Comparison of ENCODE assay signal across 11 cellular contexts in genomic region chr20:539848-540247, GRCh38. TPM values are rescaled to one million over a fixed set of nuclear protein-coding genes. Genes with fewer than 3 reads are reported as not detected.
DNase-seq lines count a peak whose midpoint lies in the region; ATAC-seq, FAIRE-seq and TF ChIP-seq lines count a peak whose summit lies in the region.
"Had no signal": no experiment of that assay in that cellular context is flagged by ENCODE, and none has a peak within 500 bp of the region (broad histone marks: within the 10 kb centered on the region; RNA-seq: fewer than 3 reads in every experiment).

No MANE protein-coding gene starts in this region.

- peaks cover 78% of the 10 kb centered on the region for H4K20me1 ChIP-seq in GM23338 (replicated peaks; ENCODE audit: insufficient read depth)

- peaks cover 75% of the 10 kb centered on the region for H3K4me1 Mint-ChIP-seq in GM23338

- peak overlapping the region; percentile 92 for H3K4me2 ChIP-seq in GM23338

- peak overlapping the region; percentile 31; the same call in 2 of the 3 replicates for H3K4me3 Mint-ChIP-seq in GM23338
- H3K4me3 Mint-ChIP-seq: T-helper 1 cell treated with Interleukin-12 subunit alpha and Interleukin-12 subunit beta and Interleukin-4 antibody, amounts not matched to agents 30 μg/mL and 1 μg/mL, for 36 hours had no signal

- no peak overlapping the region; the same call in 1 of the 2 replicates for H3K27ac ChIP-seq in GM23338 (ENCODE audit: low read depth)
- no peak overlapping the region for H3K27ac ChIP-seq in small intestine (ENCODE audit: low read depth in 1 of 2, low read length in 1 of 2)
- H3K27ac ChIP-seq: ovary had no signal

- in situ Hi-C loops in SK-MEL-5 (cut with HindIII; ENCODE audit: low pct_unique_long_range_greater_than_20kb, low sequenced_read_pairs) (no loop called here), GM13977 (cut with MboI; ENCODE audit: low pct_unique_long_range_greater_than_20kb, low sequenced_read_pairs, unreplicated experiment) (no loop called here)

- H2AFZ ChIP-seq in GM23338 = no peak overlapping the region

- TF ChIP-seq CTCF in GM23338 (conservative IDR thresholded peaks at IDR 0.05; ENCODE audit: low read depth in 2 of 2) (no peak), fibroblast of villous mesenchyme (IDR thresholded peaks at IDR 0.05; ENCODE audit: insufficient read depth, low read depth, low read length) (no peak), GM13977 (IDR thresholded peaks at IDR 0.05; ENCODE audit: extremely low read depth, insufficient read depth, missing control alignments) (no peak)

- peak overlapping the region; percentile 98 for H3K4me3 ChIP-seq in GM23338
- H3K4me3 ChIP-seq in fibroblast of villous mesenchyme (ENCODE audit: low read depth, low read length) = peak overlapping the region; percentile 14
- H3K4me3 ChIP-seq in small intestine (ENCODE audit: low read depth in 1 of 2, low read length in 2 of 2) = no peak overlapping the region
- H3K4me3 ChIP-seq: ovary had no signal

- peaks cover 3% of the 10 kb centered on the region; the same call in 1 of the 3 replicates for H3K9me3 Mint-ChIP-seq in GM23338

- H3K27me3 ChIP-seq in GM23338 (ENCODE audit: insufficient read depth) = no peaks in the 10 kb centered on the region
- H3K27me3 ChIP-seq in small intestine (ENCODE audit: control insufficient read depth in 2 of 2, insufficient read depth in 2 of 2, low read length in 2 of 2) = no peaks in the 10 kb centered on the region
- H3K27me3 ChIP-seq: ovary had no signal

- H3K27me3 Mint-ChIP-seq in GM23338 (ENCODE audit: insufficient read depth, low read depth, poor library complexity) = peaks cover 5% of the 10 kb centered on the region

- peaks cover 28% of the 10 kb centered on the region for H3K36me3 Mint-ChIP-seq in GM23338 (ENCODE audit: low read depth)

- H3K27ac Mint-ChIP-seq in GM23338 = no peak overlapping the region; the same call in 1 of the 2 replicates
- H3K27ac Mint-ChIP-seq: T-helper 1 cell treated with Interleukin-12 subunit alpha and Interleukin-12 subunit beta and Interleukin-4 antibody, amounts not matched to agents 30 μg/mL and 1 μg/mL, for 36 hours had no signal

- no peak for FAIRE-seq in small intestine (lab: Jason Lieb, UNC)

- WGBS in small intestine, 3 donors = 35 to 45% (median 35%) methylated on average over 2 of the region's 2 CpGs

- H3K4me1 ChIP-seq in GM23338 (ENCODE audit: insufficient read depth) = peaks cover 53% of the 10 kb centered on the region
- H3K4me1 ChIP-seq in small intestine (ENCODE audit: control insufficient read depth in 2 of 2, insufficient read depth in 1 of 2, low read depth in 1 of 2, low read length in 1 of 2) = peaks cover 14 to 22% of the 10 kb centered on the region in 2 donors

- peak; percentile 63 for DNase-seq in GM23338 (ENCODE audit: low spot score)
- DNase-seq in SK-MEL-5 (ENCODE audit: low read depth, low spot score) = peak; percentile 17
- DNase-seq in fibroblast of villous mesenchyme (ENCODE audit: low read depth) = peak; percentile 85
- DNase-seq in small intestine = peak; percentile 63
- no peak for DNase-seq in midbrain (lab: John Stamatoyannopoulos, UW)
- no peak for DNase-seq in GM13977 (ENCODE audit: low spot score)

- peaks cover 87% of the 10 kb centered on the region for H3K79me2 ChIP-seq in GM23338 (replicated peaks; ENCODE audit: insufficient read depth)

- H3K9me3 ChIP-seq in small intestine (ENCODE audit: control insufficient read depth, low read depth) = no peaks in the 10 kb centered on the region
- H3K9me3 ChIP-seq: ovary had no signal

- H3K36me3 ChIP-seq in GM23338 (ENCODE audit: insufficient read depth) (no peaks in the 10 kb centered on the region), small intestine (ENCODE audit: control insufficient read depth in 2 of 2, insufficient read depth in 2 of 2, low read length in 2 of 2) (no peaks in the 10 kb centered on the region)
- H3K36me3 ChIP-seq: ovary had no signal

- no peaks in the 10 kb centered on the region for H3K9me2 ChIP-seq in GM23338 (ENCODE audit: insufficient read depth)

- no peaks in the 10 kb centered on the region for H3F3A ChIP-seq in GM23338 (replicated peaks; ENCODE audit: low read depth)

- no peak for ATAC-seq in GM23338
- no peak for ATAC-seq in HG02981 (IDR thresholded peaks at IDR 0.05; ENCODE audit: unreplicated experiment)
- ATAC-seq in HG02571 (IDR thresholded peaks at IDR 0.05; ENCODE audit: unreplicated experiment) = no peak
- ATAC-seq: esophagus mucosa had no signal

TF ChIP-seq in GM23338, 12 proteins besides CTCF, POLR2A, EP300 and RAD21 (continues in another document):
- no peak for TF ChIP-seq JUNB (IDR thresholded peaks at IDR 0.05; ENCODE audit: unreplicated experiment)
- no peak for TF ChIP-seq CREB1 (CRISPR knock-in tag; IDR thresholded peaks at IDR 0.05; ENCODE audit: low read depth)
- TF ChIP-seq REST (IDR thresholded peaks at IDR 0.05; ENCODE audit: unreplicated experiment) = no peak
- TF ChIP-seq ZNF114 (CRISPR knock-in tag; IDR thresholded peaks at IDR 0.05) = no peak
- TF ChIP-seq ETS1 (IDR thresholded peaks at IDR 0.05) = no peak
- TF ChIP-seq EZH2 (IDR thresholded peaks at IDR 0.05; ENCODE audit: low read depth, unreplicated experiment) = no peak

RNA-seq across cellular contexts. Expression of gene CSNK2A1, which starts 3.7 kb away (rescaled TPM):
- total RNA-seq in GM23338 (2014; rRNA removed; shearing (Covaris generic)) = 244 and 252 TPM in 2 replicates
- polyA plus RNA-seq in GM23338 (2016; fragmentation: Nextera tagmentation; extraction: Ambion mirVana) = 73.2 and 85.1 TPM in 2 replicates
- total RNA-seq in SK-MEL-5 (2014; rRNA removed; shearing (Covaris generic)) = 168 and 179 TPM in 2 replicates
- polyA plus RNA-seq in SK-MEL-5 (2015; cell fraction: cytosol; rRNA removed) = 157 and 159 TPM in 2 replicates
- 78.6 and 79.7 TPM in 2 replicates for polyA plus RNA-seq in SK-MEL-5 (2015; cell fraction: nucleus; rRNA removed)
- total RNA-seq in fibroblast of villous mesenchyme = 79.2 and 117 TPM in 2 replicates
- 10 to 100 TPM; 24.0 to 38.6 (median 29.1) TPM for polyA plus RNA-seq in small intestine

Comparison
In these comparisons a context has a peak if more than half of its experiments do, and no peak if none do; other contexts are left out.
1. DNase-seq: peak in GM23338 (single experiment), SK-MEL-5 (single experiment), fibroblast of villous mesenchyme (single experiment) and small intestine (single experiment); none in midbrain (single experiment) and GM13977 (single experiment).
2. H3K4me3 ChIP-seq: peak in GM23338 (single experiment) and fibroblast of villous mesenchyme (single experiment); none in small intestine (0 of 2).